Comparison of ENCODE assay signal across 7 cellular contexts in the genomic region with DNA sequence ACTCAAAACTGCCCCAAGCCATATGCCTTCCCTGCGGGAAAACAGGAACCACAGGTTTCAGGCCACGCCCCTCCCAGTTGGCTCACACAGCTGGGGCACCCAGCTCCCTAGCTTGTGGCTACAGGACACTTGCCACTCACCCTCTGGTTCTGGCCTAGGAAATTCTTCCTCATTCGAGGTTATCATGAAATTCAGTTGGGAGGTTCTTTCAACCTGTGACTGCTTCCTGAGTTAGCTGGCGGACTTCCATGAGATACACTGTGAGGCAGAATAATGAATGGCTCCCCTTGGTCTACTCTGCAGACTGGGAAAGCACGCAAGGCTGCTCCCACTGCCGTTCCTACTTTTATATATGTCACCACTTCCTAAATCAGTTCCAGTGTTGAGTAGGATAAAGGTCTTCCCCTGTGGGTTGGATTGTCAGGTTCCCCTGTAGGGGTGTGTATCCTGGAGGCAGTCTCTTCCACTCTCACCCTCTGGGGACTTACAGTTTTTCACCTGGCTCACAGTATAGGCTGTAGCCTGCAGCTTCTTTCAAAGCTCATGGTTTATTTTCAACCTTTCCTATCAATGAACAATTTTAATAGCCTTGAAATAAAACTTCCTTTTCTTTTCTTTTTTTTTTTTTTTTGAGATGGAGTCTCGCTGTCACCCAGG. TPM values are rescaled to one million over a fixed set of nuclear protein-coding genes. Genes with fewer than 3 reads are reported as not detected.
DNase-seq lines count a peak whose midpoint lies in the region; ATAC-seq and TF ChIP-seq lines count a peak whose summit lies in the region.

No MANE protein-coding gene starts in this region.

- H3K27me3 ChIP-seq in esophagus squamous epithelium, result no peaks in the 10 kb centered on the region

- 47 to 69% methylated on average over 7 of the region's 7 CpGs for WGBS in esophagus squamous epithelium, 2 donors

- no peaks in the 10 kb centered on the region for H3K9me3 ChIP-seq in esophagus squamous epithelium

- TF ChIP-seq POLR2A in esophagus squamous epithelium (IDR thresholded peaks at IDR 0.05), result no peak

- ATAC-seq in GM21825 (IDR thresholded peaks at IDR 0.05; ENCODE audit: unreplicated experiment), result no peak

- peaks cover 4 to 34% (median 15%) of the 10 kb centered on the region in 3 donors for H3K4me1 ChIP-seq in esophagus squamous epithelium

- TF ChIP-seq CTCF in esophagus squamous epithelium (IDR thresholded peaks at IDR 0.05), result no peak
- TF ChIP-seq CTCF in GM10266 (IDR thresholded peaks at IDR 0.05; ENCODE audit: control insufficient read depth, insufficient read depth, low read depth, missing control alignments), result no peak

- no peak overlapping the region for H3K4me3 ChIP-seq in esophagus squamous epithelium

- intact Hi-C loops in esophagus squamous epithelium (cut with DNase I), result no loop called here

- H3K27ac ChIP-seq in esophagus squamous epithelium, result peak overlapping the region; percentile 58 to 82 (median 71)

- peak; percentile 30 for DNase-seq in HT1080 (ENCODE audit: low read depth)
- peak; percentile 89 for DNase-seq in NCI-H69 (lab: John Stamatoyannopoulos, UW)
- DNase-seq in esophagus squamous epithelium (lab: John Stamatoyannopoulos, UW), result no peak
- DNase-seq in renal cortical epithelial cell (ENCODE audit: low read depth), result peak; percentile 40
- no peak for DNase-seq in NCI-H1092 treated with DMSO at 0.1 percent for 48 hours (lab: John Stamatoyannopoulos, UW)
- DNase-seq in GM10266 (ENCODE audit: extremely low spot score), result no peak

- H3K36me3 ChIP-seq in esophagus squamous epithelium, result peaks cover 0 to 5% (median 0%) of the 10 kb centered on the region in 3 donors

RNA-seq across cellular contexts. Expression of gene GPR22, which starts 37.0 kb away (rescaled TPM):
- total RNA-seq in HT1080 (2014; rRNA removed; shearing (Covaris generic)), result not detected in 2 replicates
- polyA plus RNA-seq in HT1080 (2015; cell fraction: cytosol; rRNA removed), result not detected in 2 replicates
- not detected in 2 replicates for polyA plus RNA-seq in HT1080 (2015; cell fraction: nucleus; rRNA removed)
- total RNA-seq in esophagus squamous epithelium, result not detected
- total RNA-seq in renal cortical epithelial cell, result 0.05 TPM in 1 of 2 replicates, not detected in the other

RNA-seq across cellular contexts. Expression of gene COG5, which starts 56.9 kb away (rescaled TPM):
- 18.2 and 28.2 TPM in 2 replicates for total RNA-seq in HT1080 (2014; rRNA removed; shearing (Covaris generic))
- 19.7 and 24.0 TPM in 2 replicates for polyA plus RNA-seq in HT1080 (2015; cell fraction: cytosol; rRNA removed)
- polyA plus RNA-seq in HT1080 (2015; cell fraction: nucleus; rRNA removed), result 43.4 and 50.4 TPM in 2 replicates
- total RNA-seq in esophagus squamous epithelium, result 10 to 100 TPM; 24.4 to 30.0 (median 27.2) TPM
- 30.6 and 55.2 TPM in 2 replicates for total RNA-seq in renal cortical epithelial cell

RNA-seq across cellular contexts. Expression of gene DUS4L, which starts 57.0 kb away (rescaled TPM):
- 12.2 and 13.5 TPM in 2 replicates for total RNA-seq in HT1080 (2014; rRNA removed; shearing (Covaris generic))
- polyA plus RNA-seq in HT1080 (2015; cell fraction: cytosol; rRNA removed), result 19.8 and 22.9 TPM in 2 replicates
- polyA plus RNA-seq in HT1080 (2015; cell fraction: nucleus; rRNA removed), result 19.4 and 27.3 TPM in 2 replicates
- total RNA-seq in esophagus squamous epithelium, result 1 to 10 TPM; 2.7 to 8.0 (median 7.2) TPM
- 11.3 and 12.8 TPM in 2 replicates for total RNA-seq in renal cortical epithelial cell

Comparison
In these comparisons a context has a peak if more than half of its experiments do, and no peak if none do; other contexts are left out.
1. DNase-seq: peak in HT1080 (single experiment), NCI-H69 (single experiment) and renal cortical epithelial cell (single experiment); none in esophagus squamous epithelium (single experiment), NCI-H1092 treated with DMSO at 0.1 percent for 48 hours (single experiment) and GM10266 (single experiment).